In genomic region chr6:159093608-159094443, GRCh38 we compare ENCODE assay signal across 1 cellular context.
TF ChIP-seq lines count a peak whose summit lies in the region.

No MANE protein-coding gene starts in this region.

TF ChIP-seq in GM12878, 131 proteins besides CTCF, POLR2A, EP300 and RAD21 (continued from another document):
- TF ChIP-seq FOXK2 (IDR thresholded peaks at IDR 0.05) (no peak), ESRRA (IDR thresholded peaks at IDR 0.05; ENCODE audit: low read length) (no peak), EED (IDR thresholded peaks at IDR 0.05; ENCODE audit: low read depth) (no peak), BRCA1 (IDR thresholded peaks at IDR 0.05; ENCODE audit: low read depth, low read length) (no peak), SUZ12 (IDR thresholded peaks at IDR 0.05; ENCODE audit: unreplicated experiment) (no peak), USF2 (IDR thresholded peaks at IDR 0.05; ENCODE audit: borderline replicate concordance, low read depth, low read length) (no peak), SPI1 (IDR thresholded peaks at IDR 0.05; ENCODE audit: borderline replicate concordance, insufficient read depth, low read depth, low read length) (no peak), MTA3 (IDR thresholded peaks at IDR 0.05; ENCODE audit: borderline replicate concordance, low read length) (no peak), TAF1 (IDR thresholded peaks at IDR 0.05; ENCODE audit: borderline replicate concordance, low read depth, low read length) (no peak), NR2F1 (conservative IDR thresholded peaks at IDR 0.05) (0 out of 2 replicates have a peak, but pooled peaks have one; percentile 53), YBX1 (IDR thresholded peaks at IDR 0.05) (no peak), TCF12 (IDR thresholded peaks at IDR 0.05; ENCODE audit: low read depth, low read length) (no peak)
